8 cellular contexts compared by ENCODE assay signal in genomic region chr6:134123666-134124208, GRCh38.
A peak's percentile ranks its signal among the peaks of the same experiment; 100 is the strongest.
DNase-seq lines count a peak whose midpoint lies in the region; ATAC-seq and TF ChIP-seq lines count a peak whose summit lies in the region.

No MANE protein-coding gene starts in this region.

- intact Hi-C loops in stomach (cut with DNase I; ENCODE audit: low total_unique reads): no loop called here

- TF ChIP-seq POLR2A in stomach (IDR thresholded peaks at IDR 0.05): no peak

- no peak overlapping the region for H3K4me3 ChIP-seq in iPS DF 6.9 (ENCODE audit: low read length)
- no peak overlapping the region for H3K4me3 ChIP-seq in stomach

- ATAC-seq in HG02798 (IDR thresholded peaks at IDR 0.05; ENCODE audit: poor library complexity, unreplicated experiment): peak; percentile 46

- H3K9me3 ChIP-seq in iPS DF 6.9 (ENCODE audit: control insufficient read depth, insufficient read depth, low read length) (no peaks in the 10 kb centered on the region), stomach (no peaks in the 10 kb centered on the region)

- H3K36me3 ChIP-seq in iPS DF 6.9 (ENCODE audit: control insufficient read depth, insufficient read depth, low read length) (no peaks in the 10 kb centered on the region), stomach (no peaks in the 10 kb centered on the region)

- H3K4me1 ChIP-seq in iPS DF 6.9 (ENCODE audit: control insufficient read depth, insufficient read depth, low read length) (no peaks in the 10 kb centered on the region), stomach (peaks cover 0 to 5% (median 0%) of the 10 kb centered on the region in 4 donors)

- H3K27me3 ChIP-seq in iPS DF 6.9 (ENCODE audit: control insufficient read depth, insufficient read depth, low read length) (no peaks in the 10 kb centered on the region), stomach (no peaks in the 10 kb centered on the region)

- peak; percentile 2 for DNase-seq in NCI-H2029 (lab: John Stamatoyannopoulos, UW)
- DNase-seq in NCI-H2029 treated with DMSO at 0.1 percent for 48 hours (lab: John Stamatoyannopoulos, UW): no peak
- DNase-seq in NCI-H524 treated with DMSO at 0.1 percent for 48 hours (lab: John Stamatoyannopoulos, UW): peak; percentile 85
- peak; percentile 77 for DNase-seq in amniotic stem cell (lab: John Stamatoyannopoulos, UW)
- DNase-seq in iPS DF 6.9 (ENCODE audit: low read depth, low spot score): peak; percentile 47
- no peak for DNase-seq in stomach
- no peak for DNase-seq in stimulated activated CD8-positive, alpha-beta memory T cell treated with anti-CD3 and anti-CD28 coated beads, Interleukin-4, amount 100 ng/mL, for 48 hours

- WGBS in iPS DF 6.9 (ENCODE audit: insufficient coverage, insufficient read length): no CpG with 5 or more reads among the region's 5 CpGs
- 3 to 11% (median 8%) methylated on average over 5 of the region's 5 CpGs for WGBS in stomach, 5 donors

- H3K27ac ChIP-seq in iPS DF 6.9 (ENCODE audit: low read length): no peak overlapping the region
- no peak overlapping the region for H3K27ac ChIP-seq in stomach

- no peak for TF ChIP-seq EP300 in stomach (IDR thresholded peaks at IDR 0.05)

- peak in 5 of 7 experiments; percentile 56 to 78 (median 66) for TF ChIP-seq CTCF in stomach (IDR thresholded peaks at IDR 0.05)

Comparison
In these comparisons a context has a peak if more than half of its experiments do, and no peak if none do; other contexts are left out.
1. DNase-seq: peak in NCI-H2029 (single experiment), NCI-H524 treated with DMSO at 0.1 percent for 48 hours (single experiment), amniotic stem cell (single experiment) and iPS DF 6.9 (single experiment); none in NCI-H2029 treated with DMSO at 0.1 percent for 48 hours (single experiment), stomach (single experiment) and stimulated activated CD8-positive, alpha-beta memory T cell treated with anti-CD3 and anti-CD28 coated beads, Interleukin-4, amount 100 ng/mL, for 48 hours (single experiment).